In genomic region chr19:45172611-45173208, GRCh38 we compare ENCODE assay signal across 17 cellular contexts. TPM values are rescaled to one million over a fixed set of nuclear protein-coding genes. Genes with fewer than 3 reads are reported as not detected.
A peak's percentile ranks its signal among the peaks of the same experiment; 100 is the strongest.
DNase-seq lines count a peak whose midpoint lies in the region; ATAC-seq and TF ChIP-seq lines count a peak whose summit lies in the region.
"Had no signal": no experiment of that assay in that cellular context is flagged by ENCODE, and none has a peak within 500 bp of the region (broad histone marks: within the 10 kb centered on the region; RNA-seq: fewer than 3 reads in every experiment).

No MANE protein-coding gene starts in this region.

- no peaks in the 10 kb centered on the region for H3K36me3 ChIP-seq in neural progenitor cell
- H3K36me3 ChIP-seq: HAP-1, neutrophil had no signal

- H3K27ac Mint-ChIP-seq in T-cell: peak overlapping the region; percentile 84 to 88
- peak overlapping the region; percentile 87 for H3K27ac Mint-ChIP-seq in endothelial cell (ENCODE audit: unreplicated experiment)
- peak overlapping the region; percentile 48 for H3K27ac Mint-ChIP-seq in stimulated activated memory B cell treated with anti-CD40 and anti-IgM and Interleukin-4, amounts not matched to agents 10 μg/mL and 1 μg/mL and 100 μg/mL, for 72 hours
- no peak overlapping the region for H3K27ac Mint-ChIP-seq in neural progenitor cell

- H3K9ac ChIP-seq in neural progenitor cell: no peak overlapping the region

- no peaks in the 10 kb centered on the region for H3K4me1 ChIP-seq in neural progenitor cell

- no peak overlapping the region for H3K4me3 ChIP-seq in neural progenitor cell
- H3K4me3 ChIP-seq: gastroesophageal sphincter, HAP-1, PC-9 had no signal

- no peak overlapping the region for H2AFZ ChIP-seq in neural progenitor cell (replicated peaks)
- H2AFZ ChIP-seq: PC-9 had no signal

- intact Hi-C loops in Right ventricle myocardium superior (cut with DNase I) (no loop called here), left cardiac atrium (cut with DNase I) (no loop called here)

- no peaks in the 10 kb centered on the region for H3K27me3 ChIP-seq in neural progenitor cell
- H3K27me3 ChIP-seq: gastroesophageal sphincter, neutrophil had no signal

- H3K79me2 ChIP-seq in neural progenitor cell (ENCODE audit: low read depth): peaks cover 9% of the 10 kb centered on the region

- no peak overlapping the region for H3K27ac ChIP-seq in neural progenitor cell
- H3K27ac ChIP-seq: neutrophil, PC-9 had no signal

- no peaks in the 10 kb centered on the region for H3K27me3 Mint-ChIP-seq in T-cell
- peaks cover 6% of the 10 kb centered on the region for H3K27me3 Mint-ChIP-seq in endothelial cell (ENCODE audit: unreplicated experiment)
- H3K27me3 Mint-ChIP-seq in stimulated activated memory B cell treated with anti-CD40 and anti-IgM and Interleukin-4, amounts not matched to agents 10 μg/mL and 1 μg/mL and 100 μg/mL, for 72 hours: no peaks in the 10 kb centered on the region
- H3K27me3 Mint-ChIP-seq in neural progenitor cell (ENCODE audit: insufficient read depth, low read depth): peaks cover 2% of the 10 kb centered on the region

- H3K36me3 Mint-ChIP-seq in T-cell: no peaks in the 10 kb centered on the region
- peaks cover 8% of the 10 kb centered on the region for H3K36me3 Mint-ChIP-seq in endothelial cell (ENCODE audit: low read depth, unreplicated experiment)
- H3K36me3 Mint-ChIP-seq in stimulated activated memory B cell treated with anti-CD40 and anti-IgM and Interleukin-4, amounts not matched to agents 10 μg/mL and 1 μg/mL and 100 μg/mL, for 72 hours: peaks cover 10% of the 10 kb centered on the region
- no peaks in the 10 kb centered on the region for H3K36me3 Mint-ChIP-seq in neural progenitor cell

- H3K9me3 Mint-ChIP-seq in T-cell (no peaks in the 10 kb centered on the region), endothelial cell (ENCODE audit: unreplicated experiment) (no peaks in the 10 kb centered on the region), neural progenitor cell (no peaks in the 10 kb centered on the region)
- no peaks in the 10 kb centered on the region for H3K9me3 Mint-ChIP-seq in stimulated activated memory B cell treated with anti-CD40 and anti-IgM and Interleukin-4, amounts not matched to agents 10 μg/mL and 1 μg/mL and 100 μg/mL, for 72 hours

- POLR2A ChIA-PET in T-cell (lab: Charles Lee): interaction anchor here in 1 of 2 donors (0.5 kb wide), 1 partner anchor 11 kb away, joined by 3 read pairs; no protein-coding TSS in a partner anchor

- H3F3A ChIP-seq in neural progenitor cell (ENCODE audit: low read depth): no peaks in the 10 kb centered on the region

- no peak overlapping the region for H3K4me2 ChIP-seq in neural progenitor cell
- H3K4me2 ChIP-seq: PC-9 had no signal

- DNase-seq in Right ventricle myocardium superior: peak; percentile 24
- no peak for DNase-seq in left cardiac atrium
- no peak for DNase-seq in T-cell
- no peak for DNase-seq in endothelial cell (ENCODE audit: low spot score)
- no peak for DNase-seq in Ammon's horn (ENCODE audit: low spot score)
- DNase-seq in neural progenitor cell (ENCODE audit: low spot score): no peak
- no peak for DNase-seq in OCI-M2 (lab: John Stamatoyannopoulos, UW; ENCODE audit: unreplicated experiment)
- DNase-seq: amygdala, DMS 273 treated with DMSO at 0.1 percent for 48 hours, mesenchymal stem cell, NCI-H187, NCI-H510A, PC-9 had no signal

- peaks cover 44 to 69% (median 52%) of the 10 kb centered on the region in 3 donors for H3K4me1 Mint-ChIP-seq in T-cell
- H3K4me1 Mint-ChIP-seq in endothelial cell (ENCODE audit: unreplicated experiment): peaks cover 61% of the 10 kb centered on the region
- H3K4me1 Mint-ChIP-seq in stimulated activated memory B cell treated with anti-CD40 and anti-IgM and Interleukin-4, amounts not matched to agents 10 μg/mL and 1 μg/mL and 100 μg/mL, for 72 hours: peaks cover 35% of the 10 kb centered on the region
- H3K4me1 Mint-ChIP-seq in neural progenitor cell: peaks cover 6% of the 10 kb centered on the region

- peak overlapping the region in 2 of 3 donors; percentile 41 to 78 for H3K4me3 Mint-ChIP-seq in T-cell
- H3K4me3 Mint-ChIP-seq in endothelial cell (ENCODE audit: unreplicated experiment): no peak overlapping the region
- no peak overlapping the region for H3K4me3 Mint-ChIP-seq in stimulated activated memory B cell treated with anti-CD40 and anti-IgM and Interleukin-4, amounts not matched to agents 10 μg/mL and 1 μg/mL and 100 μg/mL, for 72 hours
- no peak overlapping the region for H3K4me3 Mint-ChIP-seq in neural progenitor cell

- H4K20me1 ChIP-seq in neural progenitor cell (ENCODE audit: low read depth): peaks cover 15% of the 10 kb centered on the region

- TF ChIP-seq CTCF in endothelial cell (IDR thresholded peaks at IDR 0.05; ENCODE audit: unreplicated experiment): no peak
- TF ChIP-seq CTCF in neural progenitor cell (IDR thresholded peaks at IDR 0.05): no peak

- H3K9me3 ChIP-seq in neural progenitor cell (ENCODE audit: low read depth): no peaks in the 10 kb centered on the region
- H3K9me3 ChIP-seq: gastroesophageal sphincter, HAP-1, neutrophil had no signal

- CTCF ChIA-PET in T-cell (lab: Charles Lee): no interaction called here

- no peak for ATAC-seq in Right ventricle myocardium superior (ENCODE audit: poor library complexity)
- no peak for ATAC-seq in left cardiac atrium
- ATAC-seq in T-cell (replicated peaks in 1 of 4): no peak
- ATAC-seq in stimulated activated memory B cell treated with anti-CD40 and anti-IgM and Interleukin-4, amounts not matched to agents 10 μg/mL and 1 μg/mL and 100 μg/mL, for 72 hours: no peak
- ATAC-seq: gastroesophageal sphincter had no signal

RNA-seq across cellular contexts. Expression of gene TRAPPC6A, which starts 5.3 kb away (rescaled TPM):
- total RNA-seq in Right ventricle myocardium superior: 15.0 TPM
- total RNA-seq in left cardiac atrium: 10 to 100 TPM; 13.6 to 14.3 TPM
- 10 to 100 TPM; 53.9 to 92.4 (median 73.7) TPM for total RNA-seq in T-cell
- total RNA-seq in endothelial cell (ENCODE audit: unreplicated experiment): 86.2 TPM
- 24.7 and 55.1 TPM in 2 replicates for total RNA-seq in neural progenitor cell (ENCODE audit: low replicate concordance)

RNA-seq across cellular contexts. Expression of gene BLOC1S3, which starts 5.9 kb away (rescaled TPM):
- 3.6 TPM for total RNA-seq in Right ventricle myocardium superior
- 1 to 10 TPM; 6.1 to 7.0 TPM for total RNA-seq in left cardiac atrium
- total RNA-seq in T-cell: 10 to 100 TPM; 14.9 to 36.2 (median 32.8) TPM
- total RNA-seq in endothelial cell (ENCODE audit: unreplicated experiment): 22.7 TPM
- total RNA-seq in neural progenitor cell (ENCODE audit: low replicate concordance): 2.0 and 3.8 TPM in 2 replicates

RNA-seq across cellular contexts. Expression of gene NKPD1, which starts 11.9 kb away (rescaled TPM):
- not detected for total RNA-seq in Right ventricle myocardium superior
- under 1 TPM in 1 of 2 donors, not detected in 1; 0.05 TPM for total RNA-seq in left cardiac atrium
- 1 to 10 TPM in 4 of 5 donors, under 1 TPM in 1; 0.95 to 1.3 (median 1.2) TPM for total RNA-seq in T-cell
- total RNA-seq in endothelial cell (ENCODE audit: unreplicated experiment): 0.67 TPM
- 0.02 and 0.19 TPM in 2 replicates for total RNA-seq in neural progenitor cell (ENCODE audit: low replicate concordance)

Comparison
In these comparisons a context has a peak if more than half of its experiments do, and no peak if none do; other contexts are left out.
1. H3K4me3 Mint-ChIP-seq: peak in T-cell (2 of 3); none in endothelial cell (single experiment), stimulated activated memory B cell treated with anti-CD40 and anti-IgM and Interleukin-4, amounts not matched to agents 10 μg/mL and 1 μg/mL and 100 μg/mL, for 72 hours (single experiment) and neural progenitor cell (single experiment).